8 cellular contexts compared by ENCODE assay signal in genomic region chr1:230067441-230067870, GRCh38. TPM values are rescaled to one million over a fixed set of nuclear protein-coding genes. Genes with fewer than 3 reads are reported as not detected.
DNase-seq lines count a peak whose midpoint lies in the region; ATAC-seq and TF ChIP-seq lines count a peak whose summit lies in the region.

No MANE protein-coding gene starts in this region.

- POLR2A ChIA-PET in CD8-positive, alpha-beta memory T cell (lab: Charles Lee) = interaction anchor here (1.0 kb wide), 2 partner anchors 17 to 729 kb away, joined by 3 read pairs; no protein-coding TSS in a partner anchor
- POLR2A ChIA-PET in activated CD8-positive, alpha-beta T cell treated with anti-CD3 and anti-CD28 coated beads, Interleukin-2, amount 10 ng/mL, durations not matched to agents 7 days and 5 days (lab: Charles Lee) = interaction anchor here (0.5 kb wide), 1 partner anchor 509 kb away, joined by 4 read pairs; the partner anchor contains the start of gene ABCB10

- no peak overlapping the region for H4K91ac ChIP-seq in neuronal stem cell (ENCODE audit: low read depth, low read length, poor library complexity)

- peaks cover 4% of the 10 kb centered on the region for H3K79me1 ChIP-seq in neuronal stem cell (ENCODE audit: low read depth, low read length)

- peak overlapping the region; percentile 65 for H3K23ac ChIP-seq in neuronal stem cell (ENCODE audit: low read depth, low read length, poor library complexity)

- peak overlapping the region; percentile 88 for H2AFZ ChIP-seq in neuronal stem cell (ENCODE audit: low read length)

- peak overlapping the region in 5 of 8 donors; percentile 45 to 88 (median 83) for H3K27ac Mint-ChIP-seq in CD8-positive, alpha-beta memory T cell
- peak overlapping the region; percentile 87 for H3K27ac Mint-ChIP-seq in activated CD8-positive, alpha-beta T cell treated with anti-CD3 and anti-CD28 coated beads, Interleukin-2, amount 10 ng/mL, durations not matched to agents 7 days and 5 days

- no peaks in the 10 kb centered on the region for H3K36me3 ChIP-seq in CD8-positive, alpha-beta memory T cell (ENCODE audit: insufficient read depth, low read length)
- H3K36me3 ChIP-seq in neuronal stem cell (replicated peaks in 1 of 2; ENCODE audit: control insufficient read depth in 2 of 2, insufficient read depth in 2 of 2, low read length in 2 of 2) = no peaks in the 10 kb centered on the region

- H3K18ac ChIP-seq in neuronal stem cell (ENCODE audit: low read length) = peak overlapping the region; percentile 93

- H3K9ac ChIP-seq in neuronal stem cell (ENCODE audit: low read depth, low read length, poor library complexity) = peak overlapping the region; percentile 94

- no peaks in the 10 kb centered on the region for H3K9me3 ChIP-seq in CD8-positive, alpha-beta memory T cell (ENCODE audit: low read length)
- H3K9me3 ChIP-seq in neuronal stem cell (replicated peaks in 1 of 2; ENCODE audit: control insufficient read depth in 2 of 2, insufficient read depth in 1 of 2, low read depth in 1 of 2, low read length in 2 of 2) = peaks cover 0 to 7% of the 10 kb centered on the region in 2 donors

- H2AK5ac ChIP-seq in neuronal stem cell (ENCODE audit: low read depth, low read length) = peak overlapping the region; percentile 40

- peak overlapping the region; percentile 51 for H3K14ac ChIP-seq in neuronal stem cell (ENCODE audit: low read length)

- peak overlapping the region; percentile 96 for H3K4me2 ChIP-seq in neuronal stem cell (ENCODE audit: insufficient read depth, low read length, poor library complexity, severe bottlenecking)

- no CpG with 5 or more reads among the region's 41 CpGs for WGBS in neuronal stem cell (ENCODE audit: extremely low coverage in 2 of 2, insufficient read length in 2 of 2, insufficient replicate concordance in 1 of 2), 2 donors

- H3K36me3 Mint-ChIP-seq in CD8-positive, alpha-beta memory T cell = peaks cover 0 to 3% (median 0%) of the 10 kb centered on the region in 3 donors
- H3K36me3 Mint-ChIP-seq in activated CD8-positive, alpha-beta T cell treated with anti-CD3 and anti-CD28 coated beads, Interleukin-2, amount 10 ng/mL, durations not matched to agents 7 days and 5 days (ENCODE audit: low read depth) = peaks cover 2% of the 10 kb centered on the region

- peaks cover 0 to 1% of the 10 kb centered on the region in 2 donors for H3K27me3 Mint-ChIP-seq in CD8-positive, alpha-beta memory T cell
- H3K27me3 Mint-ChIP-seq in activated CD8-positive, alpha-beta T cell treated with anti-CD3 and anti-CD28 coated beads, Interleukin-2, amount 10 ng/mL, durations not matched to agents 7 days and 5 days (ENCODE audit: low read depth) = peaks cover under 1% of the 10 kb centered on the region

- H3K4ac ChIP-seq in neuronal stem cell (ENCODE audit: low read length) = no peak overlapping the region

- peak overlapping the region; percentile 57 for H3K27ac ChIP-seq in CD8-positive, alpha-beta memory T cell (ENCODE audit: low read depth, low read length)
- H3K27ac ChIP-seq in HL-60 (replicated peaks) = peak overlapping the region; percentile 67
- H3K27ac ChIP-seq in foreskin keratinocyte = peak overlapping the region; percentile 85
- H3K27ac ChIP-seq in neuronal stem cell (replicated peaks; ENCODE audit: low read length) = peak overlapping the region; percentile 91

- H3K9me3 Mint-ChIP-seq in CD8-positive, alpha-beta memory T cell = peaks cover 0 to 2% (median 0%) of the 10 kb centered on the region in 5 donors
- peaks cover 6% of the 10 kb centered on the region for H3K9me3 Mint-ChIP-seq in activated CD8-positive, alpha-beta T cell treated with anti-CD3 and anti-CD28 coated beads, Interleukin-2, amount 10 ng/mL, durations not matched to agents 7 days and 5 days (ENCODE audit: insufficient read depth)

- peak overlapping the region; percentile 55 for H2BK15ac ChIP-seq in neuronal stem cell (ENCODE audit: low read length)

- peaks cover 29 to 47% (median 42%) of the 10 kb centered on the region in 3 donors for H3K4me1 Mint-ChIP-seq in CD8-positive, alpha-beta memory T cell
- peaks cover 35% of the 10 kb centered on the region for H3K4me1 Mint-ChIP-seq in activated CD8-positive, alpha-beta T cell treated with anti-CD3 and anti-CD28 coated beads, Interleukin-2, amount 10 ng/mL, durations not matched to agents 7 days and 5 days (ENCODE audit: low read depth)

- CTCF ChIA-PET in CD8-positive, alpha-beta memory T cell (lab: Charles Lee) = no interaction called here
- CTCF ChIA-PET in activated CD8-positive, alpha-beta T cell treated with anti-CD3 and anti-CD28 coated beads, Interleukin-2, amount 10 ng/mL, durations not matched to agents 7 days and 5 days (lab: Charles Lee) = interaction anchor here (1.0 kb wide), 1 partner anchor 12 kb away, joined by 3 read pairs; no protein-coding TSS in a partner anchor

- peak overlapping the region; percentile 17 for H2BK5ac ChIP-seq in neuronal stem cell (ENCODE audit: low read length)

- no peak for DNase-seq in CD8-positive, alpha-beta memory T cell
- DNase-seq in HL-60 (ENCODE audit: low read depth in 1 of 2, low spot score in 1 of 2) (peak; percentile 41 to 50), foreskin keratinocyte (no peak), neuronal stem cell (ENCODE audit: low spot score) (peak; percentile 42), KG1 (lab: John Stamatoyannopoulos, UW) (no peak)
- DNase-seq in activated CD8-positive, alpha-beta T cell treated with anti-CD3 and anti-CD28 coated beads, Interleukin-2, amount 10 ng/mL, durations not matched to agents 7 days and 5 days = peak; percentile 35

- no peak overlapping the region for H2BK12ac ChIP-seq in neuronal stem cell (ENCODE audit: low read length)

- ATAC-seq in GM19328 (IDR thresholded peaks at IDR 0.05; ENCODE audit: unreplicated experiment) (peak; percentile 19), foreskin keratinocyte (peak; percentile 35), GM18517 (IDR thresholded peaks at IDR 0.05; ENCODE audit: unreplicated experiment) (no peak)
- ATAC-seq in activated CD8-positive, alpha-beta T cell treated with anti-CD3 and anti-CD28 coated beads, Interleukin-2, amount 10 ng/mL, durations not matched to agents 7 days and 5 days = peak; percentile 35

- peaks cover 6% of the 10 kb centered on the region for H3K4me1 ChIP-seq in CD8-positive, alpha-beta memory T cell (ENCODE audit: insufficient read depth, low read length)
- H3K4me1 ChIP-seq in foreskin keratinocyte = peaks cover 10% of the 10 kb centered on the region
- peaks cover 9 to 18% of the 10 kb centered on the region in 2 donors for H3K4me1 ChIP-seq in neuronal stem cell (ENCODE audit: control insufficient read depth in 2 of 2, insufficient read depth in 1 of 2, low read depth in 1 of 2, low read length in 2 of 2)

- H2BK120ac ChIP-seq in neuronal stem cell (ENCODE audit: low read depth, low read length) = no peak overlapping the region

- no peak overlapping the region for H4K8ac ChIP-seq in neuronal stem cell (ENCODE audit: low read depth, low read length)

- H3K4me3 Mint-ChIP-seq in CD8-positive, alpha-beta memory T cell = peak overlapping the region; percentile 82 to 96 (median 89)
- peak overlapping the region; percentile 87 for H3K4me3 Mint-ChIP-seq in activated CD8-positive, alpha-beta T cell treated with anti-CD3 and anti-CD28 coated beads, Interleukin-2, amount 10 ng/mL, durations not matched to agents 7 days and 5 days

- H3K27me3 ChIP-seq in CD8-positive, alpha-beta memory T cell (ENCODE audit: insufficient read depth, low read length, poor library complexity, severe bottlenecking) = no peaks in the 10 kb centered on the region
- H3K27me3 ChIP-seq in HL-60 (ENCODE audit: insufficient read depth, poor library complexity, severe bottlenecking) = no peaks in the 10 kb centered on the region
- no peaks in the 10 kb centered on the region for H3K27me3 ChIP-seq in foreskin keratinocyte
- no peaks in the 10 kb centered on the region for H3K27me3 ChIP-seq in neuronal stem cell (ENCODE audit: control insufficient read depth in 3 of 3, insufficient read depth in 3 of 3, low read depth in 1 of 3, low read length in 3 of 3)

- peak overlapping the region; percentile 78 for H3K4me3 ChIP-seq in CD8-positive, alpha-beta memory T cell (ENCODE audit: low read length)
- peak overlapping the region; percentile 70 for H3K4me3 ChIP-seq in HL-60 (replicated peaks; ENCODE audit: insufficient read depth, low read length)
- peak overlapping the region; percentile 91 to 95 for H3K4me3 ChIP-seq in neuronal stem cell (ENCODE audit: low read length in 2 of 2)

- TF ChIP-seq CTCF in HL-60 (IDR thresholded peaks at IDR 0.05; ENCODE audit: insufficient read depth, low read length) (no peak), foreskin keratinocyte (conservative IDR thresholded peaks at IDR 0.05) (no peak)

RNA-seq across cellular contexts. Expression of gene GALNT2, which starts 0.4 kb away (rescaled TPM):
- total RNA-seq in CD8-positive, alpha-beta memory T cell = 10 to 100 TPM; 65.6 to 69.0 TPM
- polyA plus RNA-seq in CD8-positive, alpha-beta memory T cell = 15.7 TPM
- total RNA-seq in activated CD8-positive, alpha-beta T cell treated with anti-CD3 and anti-CD28 coated beads, Interleukin-2, amount 10 ng/mL, durations not matched to agents 7 days and 5 days = 10 to 100 TPM; 20.7 to 21.2 TPM
- total RNA-seq in foreskin keratinocyte = 71.2 and 86.9 TPM in 2 replicates
- polyA plus RNA-seq in foreskin keratinocyte = 47.0 and 55.0 TPM in 2 replicates
- polyA plus RNA-seq in neuronal stem cell (2013, experiment 1 of 2) = 40.1 TPM
- 39.4 TPM for polyA plus RNA-seq in neuronal stem cell (2013, experiment 2 of 2)

Comparison
In these comparisons a context has a peak if more than half of its experiments do, and no peak if none do; other contexts are left out.
1. DNase-seq: peak in HL-60 (2 of 2), activated CD8-positive, alpha-beta T cell treated with anti-CD3 and anti-CD28 coated beads, Interleukin-2, amount 10 ng/mL, durations not matched to agents 7 days and 5 days (single experiment) and neuronal stem cell (single experiment); none in CD8-positive, alpha-beta memory T cell (0 of 5), foreskin keratinocyte (0 of 2) and KG1 (single experiment).
2. Peak in every context shown above with its lines, with median percentiles within 50 percentile points of each other: H3K27ac ChIP-seq and H3K4me3 ChIP-seq.